In the genomic region with DNA sequence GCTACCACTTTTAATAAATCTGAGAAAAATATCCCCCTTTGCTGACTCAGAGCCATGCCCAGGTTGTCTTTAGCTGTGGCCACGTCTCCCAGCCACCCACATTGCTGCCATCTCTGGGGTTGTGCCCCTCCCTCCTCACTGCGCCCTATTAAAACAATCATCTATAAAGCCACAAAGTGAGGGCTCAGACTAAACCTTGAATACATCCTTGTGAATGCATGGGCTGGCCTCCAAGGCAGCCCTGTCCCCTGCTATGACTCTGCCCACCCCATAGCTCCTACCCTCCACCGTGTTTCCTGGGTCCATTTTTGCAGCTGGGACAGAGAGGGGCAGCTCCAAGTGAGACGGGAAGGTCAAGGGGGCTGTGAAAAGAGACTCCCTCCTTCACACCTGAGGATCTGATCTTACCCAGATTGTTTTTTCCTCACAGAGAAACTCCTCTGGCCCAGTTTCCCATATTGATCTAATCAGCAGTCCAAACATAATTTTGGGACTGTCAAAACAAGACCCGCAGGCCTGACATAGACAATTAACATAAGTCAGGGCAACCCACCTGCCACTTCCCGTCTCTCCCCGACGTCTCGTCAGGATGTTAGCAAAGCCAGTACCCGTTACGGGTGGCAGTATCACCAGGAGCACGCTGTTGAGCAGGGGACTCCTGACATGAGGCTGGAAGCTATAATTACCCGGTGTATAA, we compare ENCODE assay signal across 16 cellular contexts.
DNase-seq lines count a peak whose midpoint lies in the region; ATAC-seq and TF ChIP-seq lines count a peak whose summit lies in the region.
"Had no signal": no experiment of that assay in that cellular context is flagged by ENCODE, and none has a peak within 500 bp of the region (broad histone marks: within the 10 kb centered on the region; RNA-seq: fewer than 3 reads in every experiment).

No MANE protein-coding gene starts in this region.

- no peak overlapping the region for H3K4me3 Mint-ChIP-seq in stimulated activated memory B cell treated with anti-CD40 and anti-IgM and Interleukin-4, amounts not matched to agents 10 μg/mL and 1 μg/mL and 100 μg/mL, for 72 hours
- H3K4me3 Mint-ChIP-seq: H9 had no signal

- no peaks in the 10 kb centered on the region for H3K9me3 Mint-ChIP-seq in stimulated activated memory B cell treated with anti-CD40 and anti-IgM and Interleukin-4, amounts not matched to agents 10 μg/mL and 1 μg/mL and 100 μg/mL, for 72 hours
- H3K9me3 Mint-ChIP-seq: H9 had no signal

- TF ChIP-seq EP300 in esophagus muscularis mucosa (IDR thresholded peaks at IDR 0.05) = no peak

- H3K9me3 ChIP-seq in BLaER1 = no peaks in the 10 kb centered on the region
- no peaks in the 10 kb centered on the region for H3K9me3 ChIP-seq in mucosa of rectum (ENCODE audit: control insufficient read depth in 2 of 2, low read length in 2 of 2)
- no peaks in the 10 kb centered on the region for H3K9me3 ChIP-seq in esophagus muscularis mucosa
- H3K9me3 ChIP-seq: gastrocnemius medialis had no signal

- H3K27me3 ChIP-seq in BLaER1 = no peaks in the 10 kb centered on the region
- no peaks in the 10 kb centered on the region for H3K27me3 ChIP-seq in mucosa of rectum (ENCODE audit: control insufficient read depth in 2 of 2, insufficient read depth in 2 of 2, low read length in 2 of 2)
- H3K27me3 ChIP-seq in esophagus muscularis mucosa = no peaks in the 10 kb centered on the region
- H3K27me3 ChIP-seq: gastrocnemius medialis had no signal

- H3K27ac ChIP-seq in BLaER1 (no peak overlapping the region), epithelial cell of prostate (peak overlapping the region; percentile 71), mucosa of rectum (ENCODE audit: low read depth in 2 of 2, low read length in 2 of 2) (peak overlapping the region; percentile 52 to 85), esophagus muscularis mucosa (replicated peaks in 1 of 4) (no peak overlapping the region)
- H3K27ac ChIP-seq: gastrocnemius medialis had no signal

- intact Hi-C loops in esophagus muscularis mucosa (cut with DNase I) = no loop called here

- 83% methylated on average over 13 of the region's 13 CpGs for WGBS in esophagus muscularis mucosa

- peak overlapping the region; percentile 21 for H3K4me2 ChIP-seq in BLaER1

- H3K4me1 Mint-ChIP-seq in stimulated activated memory B cell treated with anti-CD40 and anti-IgM and Interleukin-4, amounts not matched to agents 10 μg/mL and 1 μg/mL and 100 μg/mL, for 72 hours = peaks cover 17% of the 10 kb centered on the region

- no peaks in the 10 kb centered on the region for H4K20me1 ChIP-seq in BLaER1

- no peak for TF ChIP-seq POLR2A in esophagus muscularis mucosa (IDR thresholded peaks at IDR 0.05; ENCODE audit: low read depth)

- DNase-seq in NCI-H2081 treated with DMSO at 0.1 percent for 48 hours (lab: John Stamatoyannopoulos, UW) = peak; percentile 82
- DNase-seq in epithelial cell of prostate (ENCODE audit: low read depth, low spot score) = no peak
- no peak for DNase-seq in esophagus muscularis mucosa (ENCODE audit: extremely low spot score)
- DNase-seq: activated CD4-positive, alpha-beta T cell treated with anti-CD3 and anti-CD28 coated beads for 4 hours; activated effector memory CD4-positive, alpha-beta T cell treated with Interleukin-2 at 50 U/mL for 16 hours; gastrocnemius medialis; H9; left cardiac atrium; NK-92 treated with Interleukin-12 subunit alpha and Interleukin-12 subunit beta, amount 100 ng/mL, for 24 hours; nucleus accumbens; stimulated activated CD4-positive, alpha-beta T cell treated with anti-CD3 and anti-CD28 coated beads, Interleukin-1b, Interleukin-23, amount 100 ng/mL, for 48 hours had no signal

- peaks cover 26% of the 10 kb centered on the region for H3K4me1 ChIP-seq in BLaER1
- H3K4me1 ChIP-seq in mucosa of rectum (ENCODE audit: control insufficient read depth in 2 of 2, insufficient read depth in 2 of 2, low read length in 2 of 2) = peaks cover 12 to 19% of the 10 kb centered on the region in 2 donors
- peaks cover 9 to 20% (median 16%) of the 10 kb centered on the region in 4 donors for H3K4me1 ChIP-seq in esophagus muscularis mucosa
- H3K4me1 ChIP-seq: gastrocnemius medialis had no signal

- H3K27ac Mint-ChIP-seq in stimulated activated memory B cell treated with anti-CD40 and anti-IgM and Interleukin-4, amounts not matched to agents 10 μg/mL and 1 μg/mL and 100 μg/mL, for 72 hours = no peak overlapping the region
- H3K27ac Mint-ChIP-seq: H9 had no signal

- no peak for TF ChIP-seq CTCF in esophagus muscularis mucosa (IDR thresholded peaks at IDR 0.05)

- H3K9ac ChIP-seq in BLaER1 = no peak overlapping the region
- H3K9ac ChIP-seq in mucosa of rectum (ENCODE audit: low read depth in 1 of 2, low read length in 2 of 2) = peak overlapping the region; percentile 34 to 52

- H3K27me3 Mint-ChIP-seq in stimulated activated memory B cell treated with anti-CD40 and anti-IgM and Interleukin-4, amounts not matched to agents 10 μg/mL and 1 μg/mL and 100 μg/mL, for 72 hours = peaks cover 12% of the 10 kb centered on the region

- H3K36me3 Mint-ChIP-seq in stimulated activated memory B cell treated with anti-CD40 and anti-IgM and Interleukin-4, amounts not matched to agents 10 μg/mL and 1 μg/mL and 100 μg/mL, for 72 hours = no peaks in the 10 kb centered on the region

- ATAC-seq in GM21529 (IDR thresholded peaks at IDR 0.05; ENCODE audit: unreplicated experiment) (no peak), HG03342 (IDR thresholded peaks at IDR 0.05; ENCODE audit: unreplicated experiment) (no peak)
- no peak for ATAC-seq in stimulated activated memory B cell treated with anti-CD40 and anti-IgM and Interleukin-4, amounts not matched to agents 10 μg/mL and 1 μg/mL and 100 μg/mL, for 72 hours
- ATAC-seq: gastrocnemius medialis had no signal

- H3K36me3 ChIP-seq in BLaER1 = no peaks in the 10 kb centered on the region
- no peaks in the 10 kb centered on the region for H3K36me3 ChIP-seq in mucosa of rectum (ENCODE audit: control insufficient read depth in 2 of 2, insufficient read depth in 2 of 2, low read length in 2 of 2)
- H3K36me3 ChIP-seq in esophagus muscularis mucosa = no peaks in the 10 kb centered on the region
- H3K36me3 ChIP-seq: gastrocnemius medialis had no signal

- H3K4me3 ChIP-seq in BLaER1 = no peak overlapping the region
- H3K4me3 ChIP-seq in mucosa of rectum (ENCODE audit: low read length in 2 of 2) = peak overlapping the region in 1 of 2 donors; percentile 28
- no peak overlapping the region for H3K4me3 ChIP-seq in esophagus muscularis mucosa
- H3K4me3 ChIP-seq: gastrocnemius medialis had no signal

Comparison
In these comparisons a context has a peak if more than half of its experiments do, and no peak if none do; other contexts are left out.
1. H3K27ac ChIP-seq: peak in epithelial cell of prostate (single experiment) and mucosa of rectum (2 of 2); none in BLaER1 (single experiment) and esophagus muscularis mucosa (0 of 4).